In genomic region chr2:198173242-198173641, GRCh38 we compare ENCODE assay signal across 15 cellular contexts.
"Had no signal": no experiment of that assay in that cellular context is flagged by ENCODE, and none has a peak within 500 bp of the region (broad histone marks: within the 10 kb centered on the region; RNA-seq: fewer than 3 reads in every experiment).

No MANE protein-coding gene starts in this region.

- H3K4me3 ChIP-seq: sigmoid colon, spleen, upper lobe of left lung had no signal

- H3K9me3 ChIP-seq: sigmoid colon, upper lobe of left lung had no signal

- ATAC-seq: activated T-cell treated with anti-CD3 and anti-CD28 coated beads, Interleukin-2, amount 50 U/mL, for 72 hours had no signal

- H3K36me3 ChIP-seq: brain microvascular endothelial cell, sigmoid colon, spleen, upper lobe of left lung had no signal

- DNase-seq: activated B cell treated with CpG ODN at 0.5 μM for 24 hours; activated CD4-positive, alpha-beta T cell treated with anti-CD3 and anti-CD28 coated beads, Interleukin-2, amount 10 ng/mL, durations not matched to agents 7 days and 5 days; activated CD8-positive, alpha-beta memory T cell treated with anti-CD3 and anti-CD28 coated beads, Interleukin-2, amount 50 U/mL, for 48 hours; activated gamma-delta T cell; activated naive CD8-positive, alpha-beta T cell treated with anti-CD3 and anti-CD28 coated beads for 36 hours; activated T-cell treated with anti-CD3 and anti-CD28 coated beads, Interleukin-2, amount 50 U/mL, for 72 hours; brain microvascular endothelial cell; cerebellar nuclear complex; effector memory CD4-positive, alpha-beta T cell; glutamatergic neuron; kidney glomerular epithelial cell; mesenchymal stem cell; sigmoid colon; spleen; upper lobe of left lung had no signal

- H3K27ac ChIP-seq: brain microvascular endothelial cell, spleen, upper lobe of left lung had no signal

- H3K27me3 ChIP-seq: brain microvascular endothelial cell, sigmoid colon, spleen, upper lobe of left lung had no signal

- H3K4me1 ChIP-seq: spleen, upper lobe of left lung had no signal
